8 cellular contexts compared by ENCODE assay signal in the genomic region with DNA sequence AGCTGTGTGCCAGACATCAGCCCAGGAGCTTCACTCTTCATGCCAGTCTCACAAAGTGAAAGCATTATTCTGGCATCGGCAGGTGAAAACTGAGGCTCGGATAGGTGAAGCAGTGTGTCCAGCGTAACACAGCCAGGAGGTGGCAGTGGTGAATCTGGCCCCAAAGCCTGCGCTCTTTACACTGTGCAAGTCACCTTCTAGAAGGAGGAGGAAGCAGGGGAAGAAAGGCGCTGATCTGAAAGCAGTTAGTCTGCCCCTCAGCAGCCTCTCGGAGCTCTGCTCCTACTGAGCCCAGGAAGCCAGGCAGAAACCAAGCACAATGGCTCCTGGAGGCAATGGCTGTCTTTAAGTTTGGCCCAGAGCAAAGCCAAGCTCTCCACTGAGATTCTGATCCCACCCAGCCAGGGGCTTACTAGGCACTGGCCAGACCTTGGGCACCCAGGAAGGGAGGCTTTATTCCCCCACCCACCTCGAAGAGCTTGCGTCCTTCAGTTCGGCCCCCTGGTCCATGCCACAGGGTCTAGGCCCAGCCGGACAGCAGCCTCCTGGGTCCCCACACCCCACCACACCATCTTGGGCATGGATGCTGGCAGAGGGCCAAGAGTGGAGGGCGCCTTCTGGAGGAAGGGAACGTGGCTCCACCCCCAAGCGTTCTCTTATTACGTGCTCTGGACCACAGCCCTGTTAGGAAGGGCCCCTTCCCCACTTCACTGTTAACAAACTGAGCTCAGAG.
DNase-seq lines count a peak whose midpoint lies in the region; ATAC-seq and TF ChIP-seq lines count a peak whose summit lies in the region.

No MANE protein-coding gene starts in this region.

- peaks cover 17% of the 10 kb centered on the region for H3K27me3 Mint-ChIP-seq in nephron progenitor cell (ENCODE audit: low read depth, poor library complexity)

- no peaks in the 10 kb centered on the region for H3K9me3 Mint-ChIP-seq in nephron progenitor cell

- no peak overlapping the region for H3K27ac Mint-ChIP-seq in nephron progenitor cell

- DNase-seq in NCI-H2227 (lab: John Stamatoyannopoulos, UW; ENCODE audit: unreplicated experiment) (peak; percentile 1), NCI-H2227 treated with DMSO at 0.1 percent for 48 hours (lab: John Stamatoyannopoulos, UW) (no peak), LoVo (ENCODE audit: low spot score) (peak; percentile 47), anterior cingulate cortex (lab: John Stamatoyannopoulos, UW) (peak in 33 of 58 donors; percentile 15 to 68 (median 47)), nephron progenitor cell (peak; percentile 26), NK-92 (lab: John Stamatoyannopoulos, UW; ENCODE audit: unreplicated experiment) (no peak), activated gamma-delta T cell treated with Interleukin-2 at 50 U/mL for 16 hours (no peak)

- no peaks in the 10 kb centered on the region for H3K36me3 Mint-ChIP-seq in nephron progenitor cell (ENCODE audit: low read depth)

- H3K4me1 Mint-ChIP-seq in nephron progenitor cell, result peaks cover 23% of the 10 kb centered on the region

- ATAC-seq in GM19438 (IDR thresholded peaks at IDR 0.05; ENCODE audit: low read depth, unreplicated experiment), result peak; percentile 79

- TF ChIP-seq CTCF in nephron progenitor cell (IDR thresholded peaks at IDR 0.05), result no peak

- no peak overlapping the region for H3K4me3 Mint-ChIP-seq in nephron progenitor cell

Comparison
In these comparisons a context has a peak if more than half of its experiments do, and no peak if none do; other contexts are left out.
1. DNase-seq: peak in NCI-H2227 (single experiment), LoVo (single experiment), anterior cingulate cortex (33 of 58) and nephron progenitor cell (single experiment); none in NCI-H2227 treated with DMSO at 0.1 percent for 48 hours (single experiment), NK-92 (single experiment) and activated gamma-delta T cell treated with Interleukin-2 at 50 U/mL for 16 hours (single experiment).